ENCODE assay signal across 9 cellular contexts in genomic region chr16:11076259-11077018, GRCh38.
DNase-seq lines count a peak whose midpoint lies in the region; ATAC-seq, FAIRE-seq and TF ChIP-seq lines count a peak whose summit lies in the region.
"Had no signal": no experiment of that assay in that cellular context is flagged by ENCODE, and none has a peak within 500 bp of the region (broad histone marks: within the 10 kb centered on the region; RNA-seq: fewer than 3 reads in every experiment).

No MANE protein-coding gene starts in this region.

- ATAC-seq in GM21367 (IDR thresholded peaks at IDR 0.05; ENCODE audit: unreplicated experiment) = peak; percentile 48
- ATAC-seq in HG03571 (IDR thresholded peaks at IDR 0.05; ENCODE audit: unreplicated experiment) = peak; percentile 41
- peak; percentile 48 for ATAC-seq in K562
- ATAC-seq in stimulated activated effector memory CD8-positive, alpha-beta T cell treated with anti-CD3 and anti-CD28 coated beads, Interleukin-12 subunit alpha, Interleukin-12 subunit beta, amount 100 ng/mL, for 72 hours = peak; percentile 91

- H4K20me1 ChIP-seq in BLaER1 treated with 17β-estradiol and CSF1 and Interleukin-3, amounts not matched to agents 10 nM and 100 nM = peaks cover 0 to 23% (median 5%) of the 10 kb centered on the region in 11 experiments; a peak in 7 of 22 replicates
- H4K20me1 ChIP-seq in K562 (replicated peaks; ENCODE audit: control insufficient read depth, insufficient read depth, low read length) = no peaks in the 10 kb centered on the region

- H3K27me3 ChIP-seq in BLaER1 treated with 17β-estradiol and CSF1 and Interleukin-3, amounts not matched to agents 10 nM and 100 nM = no peaks in the 10 kb centered on the region
- H3K27me3 ChIP-seq in K562 (ENCODE audit: control insufficient read depth in 2 of 2, insufficient read depth in 2 of 2, low read length in 2 of 2) = no peaks in the 10 kb centered on the region

- H3K4me3 ChIP-seq in BLaER1 treated with 17β-estradiol and CSF1 and Interleukin-3, amounts not matched to agents 10 nM and 100 nM = no peak overlapping the region
- no peak overlapping the region for H3K4me3 ChIP-seq in K562

- DNase-seq in K562 (ENCODE audit: extremely low read depth in 1 of 4, low spot score in 3 of 4) (peak in 2 of 4 experiments; percentile 36 to 55), NCI-H510A treated with DMSO at 0.1 percent for 48 hours (lab: John Stamatoyannopoulos, UW) (no peak), NCI-H1436 (lab: John Stamatoyannopoulos, UW) (no peak), LoVo (ENCODE audit: low spot score) (no peak)
- DNase-seq in stimulated activated effector memory CD8-positive, alpha-beta T cell treated with anti-CD3 and anti-CD28 coated beads, Interleukin-12 subunit alpha, Interleukin-12 subunit beta, amount 100 ng/mL, for 72 hours (ENCODE audit: low spot score in 2 of 2) = peak; percentile 42 to 79

- H3K27ac Mint-ChIP-seq in stimulated activated effector memory CD8-positive, alpha-beta T cell treated with anti-CD3 and anti-CD28 coated beads, Interleukin-12 subunit alpha, Interleukin-12 subunit beta, amount 100 ng/mL, for 72 hours = peak overlapping the region; percentile 86

- no peaks in the 10 kb centered on the region for H3K9me3 Mint-ChIP-seq in stimulated activated effector memory CD8-positive, alpha-beta T cell treated with anti-CD3 and anti-CD28 coated beads, Interleukin-12 subunit alpha, Interleukin-12 subunit beta, amount 100 ng/mL, for 72 hours

- no peak overlapping the region for H2AFZ ChIP-seq in K562 (ENCODE audit: low read depth, low read length)

- no peaks in the 10 kb centered on the region for H3K9me1 ChIP-seq in K562 (ENCODE audit: control insufficient read depth, insufficient read depth, low read length)

- CTCF ChIA-PET in K562 (lab: Yijun Ruan, JAX; ENCODE audit: low intra/inter-chr PET ratio) = no interaction called here

- 53% methylated on average over 13 of the region's 13 CpGs for WGBS in K562 (ENCODE audit: insufficient coverage, low coverage, missing lambda C conversion rate)

- no peak for TF ChIP-seq EP300 in K562 (IDR thresholded peaks at IDR 0.05; ENCODE audit: low read length)

- peaks cover 32% of the 10 kb centered on the region for H3K36me3 Mint-ChIP-seq in stimulated activated effector memory CD8-positive, alpha-beta T cell treated with anti-CD3 and anti-CD28 coated beads, Interleukin-12 subunit alpha, Interleukin-12 subunit beta, amount 100 ng/mL, for 72 hours

- peak overlapping the region; percentile 10 to 61 (median 47); a peak in 20 of 22 replicates for H3K4me2 ChIP-seq in BLaER1 treated with 17β-estradiol and CSF1 and Interleukin-3, amounts not matched to agents 10 nM and 100 nM
- H3K4me2 ChIP-seq in K562 (ENCODE audit: insufficient read depth, low read length) = no peak overlapping the region

- peaks cover 30 to 50% (median 45%) of the 10 kb centered on the region in 10 experiments for H3K4me1 ChIP-seq in BLaER1 treated with 17β-estradiol and CSF1 and Interleukin-3, amounts not matched to agents 10 nM and 100 nM
- H3K4me1 ChIP-seq in K562 (replicated peaks in 1 of 2; ENCODE audit: control insufficient read depth in 2 of 2, insufficient read depth in 2 of 2, low read length in 2 of 2) = peaks cover 14% of the 10 kb centered on the region in 2 experiments

- in situ Hi-C loops in K562 (cut with MboI) = no loop called here

- peak overlapping the region in 3 of 11 experiments; percentile 16 to 37 (median 19); a peak in 4 of 22 replicates for H3K27ac ChIP-seq in BLaER1 treated with 17β-estradiol and CSF1 and Interleukin-3, amounts not matched to agents 10 nM and 100 nM
- no peak overlapping the region for H3K27ac ChIP-seq in K562 (ENCODE audit: extremely low read depth, low read depth, low read length)
- H3K27ac ChIP-seq: VCaP had no signal

- peaks cover 23 to 69% (median 37%) of the 10 kb centered on the region in 11 experiments; a peak in 21 of 22 replicates for H3K36me3 ChIP-seq in BLaER1 treated with 17β-estradiol and CSF1 and Interleukin-3, amounts not matched to agents 10 nM and 100 nM
- H3K36me3 ChIP-seq in K562 (ENCODE audit: control insufficient read depth, insufficient read depth, low read length) = peaks cover 7% of the 10 kb centered on the region; the same call in 1 of the 3 replicates

- H3K9me3 ChIP-seq in BLaER1 treated with 17β-estradiol and CSF1 and Interleukin-3, amounts not matched to agents 10 nM and 100 nM (replicated peaks in 1 of 11) = no peaks in the 10 kb centered on the region
- H3K9me3 ChIP-seq in K562 (replicated peaks; ENCODE audit: control insufficient read depth, insufficient read depth, low read depth, low read length) = no peaks in the 10 kb centered on the region

- POLR2A ChIA-PET in K562 (lab: Yijun Ruan, JAX) = no interaction called here

- no TSS peak for BruUV-seq in K562 (replicated peaks; lab: Mats Ljungman, UMichigan)

- TF ChIP-seq POLR2A in K562 (conservative IDR thresholded peaks at IDR 0.05) = no peak

- no peak for TF ChIP-seq RAD21 in K562 (CRISPR knock-in tag; conservative IDR thresholded peaks at IDR 0.05 in 1 of 2, IDR thresholded peaks at IDR 0.05 in 1 of 2)

- intact Hi-C loops in K562 (cut with micrococcal nuclease) = no loop called here

- peak overlapping the region in 2 of 11 experiments; percentile 11 to 13; a peak in 1 of 22 replicates for H3K9ac ChIP-seq in BLaER1 treated with 17β-estradiol and CSF1 and Interleukin-3, amounts not matched to agents 10 nM and 100 nM
- H3K9ac ChIP-seq in K562 (ENCODE audit: insufficient read depth in 1 of 2, low read depth in 2 of 2, low read length in 2 of 2) = peak overlapping the region in 1 of 2 experiments; percentile 29; a peak in 1 of 4 replicates

- peak; percentile 42 for FAIRE-seq in K562 (lab: Jason Lieb, UNC)

- no peak for TF ChIP-seq CTCF in K562 (IDR thresholded peaks at IDR 0.05 in 2 of 3, conservative IDR thresholded peaks at IDR 0.05 in 1 of 3; ENCODE audit: insufficient read depth in 2 of 3, low read depth in 1 of 3, low read length in 3 of 3)

- H3K4me3 Mint-ChIP-seq in stimulated activated effector memory CD8-positive, alpha-beta T cell treated with anti-CD3 and anti-CD28 coated beads, Interleukin-12 subunit alpha, Interleukin-12 subunit beta, amount 100 ng/mL, for 72 hours = peak overlapping the region; percentile 54

- H3K4me1 Mint-ChIP-seq in stimulated activated effector memory CD8-positive, alpha-beta T cell treated with anti-CD3 and anti-CD28 coated beads, Interleukin-12 subunit alpha, Interleukin-12 subunit beta, amount 100 ng/mL, for 72 hours = peaks cover 99% of the 10 kb centered on the region

- no peaks in the 10 kb centered on the region for H3K79me2 ChIP-seq in K562 (ENCODE audit: control insufficient read depth, insufficient read depth, low read length)

TF ChIP-seq in K562, 482 proteins besides CTCF, POLR2A, EP300 and RAD21 (continues in another document):
- TF ChIP-seq GTF2F1 (IDR thresholded peaks at IDR 0.05; ENCODE audit: low read depth, low read length) = no peak
- TF ChIP-seq CBFA2T2 (conservative IDR thresholded peaks at IDR 0.05) = 0 out of 2 replicates have a peak, but pooled peaks have one; percentile 14
- TF ChIP-seq MTA2 (IDR thresholded peaks at IDR 0.05; ENCODE audit: low read depth) = no peak
- peak; percentile 71 for TF ChIP-seq PKNOX1 (IDR thresholded peaks at IDR 0.05)
- TF ChIP-seq BRCA1 (IDR thresholded peaks at IDR 0.05) = no peak
- no peak for TF ChIP-seq BRCA1 (CRISPR knock-in tag; IDR thresholded peaks at IDR 0.05)
- TF ChIP-seq PURB (CRISPR knock-in tag; IDR thresholded peaks at IDR 0.05; ENCODE audit: low read depth) = no peak
- TF ChIP-seq ZNF280A (IDR thresholded peaks at IDR 0.05; ENCODE audit: low read depth, partially characterized antibody) = no peak
- TF ChIP-seq ZSCAN29 (IDR thresholded peaks at IDR 0.05) = no peak
- no peak for TF ChIP-seq NR4A1 (CRISPR knock-in tag; IDR thresholded peaks at IDR 0.05)
- no peak for TF ChIP-seq NR4A1 (tag; IDR thresholded peaks at IDR 0.05)
- TF ChIP-seq RCOR1 (IDR thresholded peaks at IDR 0.05; ENCODE audit: borderline replicate concordance in 1 of 2, low read depth in 2 of 2, low read length in 2 of 2) = peak in 1 of 2 experiments; percentile 90; a peak in 2 of 4 replicates

Comparison
In these comparisons a context has a peak if more than half of its experiments do, and no peak if none do; other contexts are left out.
1. ATAC-seq: peak in every context shown above with its lines; median percentile 91 in stimulated activated effector memory CD8-positive, alpha-beta T cell treated with anti-CD3 and anti-CD28 coated beads, Interleukin-12 subunit alpha, Interleukin-12 subunit beta, amount 100 ng/mL, for 72 hours; 48 in GM21367; 48 in K562; 41 in HG03571.
2. DNase-seq: peak in stimulated activated effector memory CD8-positive, alpha-beta T cell treated with anti-CD3 and anti-CD28 coated beads, Interleukin-12 subunit alpha, Interleukin-12 subunit beta, amount 100 ng/mL, for 72 hours (2 of 2); none in NCI-H510A treated with DMSO at 0.1 percent for 48 hours (single experiment), NCI-H1436 (single experiment) and LoVo (single experiment).